ENCODE assay signal across 16 cellular contexts in the genomic region with DNA sequence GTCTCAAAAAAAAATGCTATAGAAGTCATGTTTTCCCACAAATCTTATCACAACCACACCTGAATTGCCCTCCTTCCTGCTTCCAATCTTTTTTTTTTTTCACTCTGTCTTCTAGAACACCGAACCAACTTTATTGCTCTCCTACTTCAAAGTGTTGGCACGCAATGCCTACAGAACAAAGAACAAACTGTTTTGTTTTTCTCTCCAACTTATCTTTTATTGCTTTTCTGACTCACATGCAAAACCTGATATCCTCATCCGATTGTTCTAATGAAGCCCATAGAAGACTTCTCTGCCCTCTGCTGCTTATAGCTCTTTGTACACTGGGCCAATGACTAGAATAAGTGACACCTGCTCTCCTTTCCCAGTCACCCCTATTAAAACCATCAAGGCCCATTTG.
"Had no signal": no experiment of that assay in that cellular context is flagged by ENCODE, and none has a peak within 500 bp of the region (broad histone marks: within the 10 kb centered on the region; RNA-seq: fewer than 3 reads in every experiment).

No MANE protein-coding gene starts in this region.

- H3K4me3 ChIP-seq: left lung, smooth muscle cell had no signal

- H3K4me1 Mint-ChIP-seq: activated CD4-positive, alpha-beta T cell treated with anti-CD3 and anti-CD28 coated beads, Interleukin-2, amount 10 ng/mL, durations not matched to agents 7 days and 5 days; endodermal cell; memory B cell had no signal

- H3K27me3 ChIP-seq: left lung had no signal

- H3K9me3 ChIP-seq: left lung had no signal

- H3K4me3 Mint-ChIP-seq: activated CD4-positive, alpha-beta T cell treated with anti-CD3 and anti-CD28 coated beads, Interleukin-2, amount 10 ng/mL, durations not matched to agents 7 days and 5 days; activated T-helper 1 cell treated with anti-CD3 and anti-CD28 coated beads, Interleukin-12 subunit alpha, Interleukin-12 subunit beta, Interleukin-2, Interleukin-4 antibody, amounts not matched to agents 30 ng/mL and 10 ng/mL and 1 ng/mL, durations not matched to agents 14 hours and 24 hours and 36 hours; endodermal cell; memory B cell; natural killer cell treated with Interleukin-12 subunit alpha and Interleukin-12 subunit beta and Interleukin-15 and Interleukin-18, amount 100 ng/mL, for 72 hours; T-helper 2 cell treated with Interferon-gamma antibody and Interleukin-4, amounts not matched to agents 5 μg/mL and 100 μg/mL, for 36 hours; type B pancreatic cell had no signal

- H3K4me2 ChIP-seq: smooth muscle cell had no signal

- H3K9me3 Mint-ChIP-seq: activated CD4-positive, alpha-beta T cell treated with anti-CD3 and anti-CD28 coated beads, Interleukin-2, amount 10 ng/mL, durations not matched to agents 7 days and 5 days; activated T-helper 1 cell treated with anti-CD3 and anti-CD28 coated beads, Interleukin-12 subunit alpha, Interleukin-12 subunit beta, Interleukin-2, Interleukin-4 antibody, amounts not matched to agents 30 ng/mL and 10 ng/mL and 1 ng/mL, durations not matched to agents 14 hours and 24 hours and 36 hours; endodermal cell; natural killer cell treated with Interleukin-12 subunit alpha and Interleukin-12 subunit beta and Interleukin-15 and Interleukin-18, amount 100 ng/mL, for 72 hours; T-helper 2 cell treated with Interferon-gamma antibody and Interleukin-4, amounts not matched to agents 5 μg/mL and 100 μg/mL, for 36 hours had no signal

- H3K36me3 Mint-ChIP-seq: memory B cell; natural killer cell treated with Interleukin-12 subunit alpha and Interleukin-12 subunit beta and Interleukin-15 and Interleukin-18, amount 100 ng/mL, for 72 hours; type B pancreatic cell had no signal

- H3K27ac ChIP-seq: left lung had no signal

- H3K27me3 Mint-ChIP-seq: activated CD4-positive, alpha-beta T cell treated with anti-CD3 and anti-CD28 coated beads, Interleukin-2, amount 10 ng/mL, durations not matched to agents 7 days and 5 days; type B pancreatic cell had no signal

- H3K36me3 ChIP-seq: left lung had no signal

- ATAC-seq: left lung; natural killer cell treated with Interleukin-12 subunit alpha and Interleukin-12 subunit beta and Interleukin-15 and Interleukin-18, amount 100 ng/mL, for 72 hours; stimulated activated naive CD8-positive, alpha-beta T cell treated with anti-CD3 and anti-CD28 coated beads, Interleukin-15, Interleukin-2, amounts not matched to agents 100 U/mL and 50 U/mL, for 24 hours had no signal

- DNase-seq: activated CD4-positive, alpha-beta T cell treated with anti-CD3 and anti-CD28 coated beads, Interleukin-2, amount 10 ng/mL, durations not matched to agents 7 days and 5 days; activated CD4-positive, CD25-positive, alpha-beta regulatory T cell; aorta; endodermal cell; left lung; nucleus accumbens; posterior cingulate gyrus; right cardiac atrium; stimulated activated naive CD8-positive, alpha-beta T cell treated with anti-CD3 and anti-CD28 coated beads, Interleukin-15, Interleukin-2, amounts not matched to agents 100 U/mL and 50 U/mL, for 24 hours; SW 1271 had no signal

- H3K4me1 ChIP-seq: left lung had no signal

- H3K27ac Mint-ChIP-seq: activated CD4-positive, alpha-beta T cell treated with anti-CD3 and anti-CD28 coated beads, Interleukin-2, amount 10 ng/mL, durations not matched to agents 7 days and 5 days; activated T-helper 1 cell treated with anti-CD3 and anti-CD28 coated beads, Interleukin-12 subunit alpha, Interleukin-12 subunit beta, Interleukin-2, Interleukin-4 antibody, amounts not matched to agents 30 ng/mL and 10 ng/mL and 1 ng/mL, durations not matched to agents 14 hours and 24 hours and 36 hours; endodermal cell; memory B cell; natural killer cell treated with Interleukin-12 subunit alpha and Interleukin-12 subunit beta and Interleukin-15 and Interleukin-18, amount 100 ng/mL, for 72 hours; T-helper 2 cell treated with Interferon-gamma antibody and Interleukin-4, amounts not matched to agents 5 μg/mL and 100 μg/mL, for 36 hours; type B pancreatic cell had no signal
